Comparison of ENCODE assay signal across 18 cellular contexts in the genomic region with DNA sequence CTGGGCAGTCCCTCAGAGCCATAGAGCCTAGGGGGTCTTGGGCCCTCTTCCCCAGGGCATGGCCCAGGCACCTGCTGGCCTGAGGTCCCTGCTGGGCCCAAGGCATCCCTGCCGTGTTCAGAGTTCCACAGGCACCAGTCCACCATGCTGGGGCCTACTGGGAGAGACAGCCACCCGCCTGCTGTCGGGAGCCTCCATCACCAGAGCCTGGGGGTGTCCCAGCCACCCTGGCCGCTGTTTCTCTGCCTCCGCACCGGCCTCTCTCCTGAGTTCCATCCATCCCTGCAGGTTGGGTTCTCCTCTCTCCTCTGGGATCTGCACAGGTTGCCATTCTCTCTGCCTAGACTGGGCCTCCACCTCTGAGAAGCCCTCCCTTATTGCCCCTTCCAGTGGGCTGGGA.
DNase-seq lines count a peak whose midpoint lies in the region; ATAC-seq, FAIRE-seq and TF ChIP-seq lines count a peak whose summit lies in the region.
"Had no signal": no experiment of that assay in that cellular context is flagged by ENCODE, and none has a peak within 500 bp of the region (broad histone marks: within the 10 kb centered on the region; RNA-seq: fewer than 3 reads in every experiment).

No MANE protein-coding gene starts in this region.

- H3K9ac ChIP-seq in PC-3 (ENCODE audit: low read length): no peak overlapping the region

- no peak for ATAC-seq in pancreas
- no peak for ATAC-seq in GM19467 (IDR thresholded peaks at IDR 0.05; ENCODE audit: unreplicated experiment)
- ATAC-seq in PC-3: no peak

- in situ Hi-C loops in GM13977 (cut with MboI; ENCODE audit: low pct_unique_long_range_greater_than_20kb, low sequenced_read_pairs, unreplicated experiment): no loop called here

- no peaks in the 10 kb centered on the region for H3F3A ChIP-seq in PC-3 (ENCODE audit: low read length, unreplicated experiment)

- TF ChIP-seq CTCF in GM13977 (IDR thresholded peaks at IDR 0.05; ENCODE audit: extremely low read depth, insufficient read depth, missing control alignments) (no peak), pancreas (IDR thresholded peaks at IDR 0.05) (no peak), PC-3 (conservative IDR thresholded peaks at IDR 0.05; ENCODE audit: low read depth, low read length) (no peak)

- no peak overlapping the region for H3K4me3 ChIP-seq in pancreas
- H3K4me3 ChIP-seq in PC-3 (ENCODE audit: low read length): no peak overlapping the region
- H3K4me3 ChIP-seq: ascending aorta had no signal

- intact Hi-C loops in pancreas (cut with DNase I): loop anchor here in 1 of 3 donors (10.0 kb wide), 1 partner anchor 79 kb away; no protein-coding TSS in a partner anchor
- intact Hi-C loops in PC-3 (cut with micrococcal nuclease): no loop called here

- no peaks in the 10 kb centered on the region for H3K27me3 ChIP-seq in pancreas
- H3K27me3 ChIP-seq in PC-3 (ENCODE audit: low read length): no peaks in the 10 kb centered on the region
- H3K27me3 ChIP-seq: ascending aorta, BE2C had no signal

- no TSS peak for BruUV-seq in PC-3 (replicated peaks; lab: Mats Ljungman, UMichigan)

- no peak for FAIRE-seq in pancreas (lab: Jason Lieb, UNC)

- no peaks in the 10 kb centered on the region for H3K9me2 ChIP-seq in PC-3 (replicated peaks; ENCODE audit: low read length)

- H3K4me2 ChIP-seq in PC-3 (ENCODE audit: low read length): no peak overlapping the region

- WGBS in pancreas, 2 donors: 90 to 94% methylated on average over 6 of the region's 6 CpGs

- POLR2A ChIA-PET in PC-3 (lab: Charles Lee; ENCODE audit: unreplicated experiment): no interaction called here

- CTCF ChIA-PET in PC-3 (lab: Charles Lee): no interaction called here

- no peak overlapping the region for H3K27ac ChIP-seq in pancreas
- H3K27ac ChIP-seq in PC-3 (ENCODE audit: low read length): no peak overlapping the region
- H3K27ac ChIP-seq: ascending aorta had no signal

- H2AFZ ChIP-seq in PC-3 (ENCODE audit: low read length): no peak overlapping the region

- H3K4me1 ChIP-seq in pancreas (no peaks in the 10 kb centered on the region), PC-3 (ENCODE audit: insufficient read depth, low read length) (no peaks in the 10 kb centered on the region)
- H3K4me1 ChIP-seq: ascending aorta, BE2C had no signal

- no peaks in the 10 kb centered on the region for H3K79me2 ChIP-seq in PC-3 (ENCODE audit: low read length)

- H3K9me3 ChIP-seq in pancreas (no peaks in the 10 kb centered on the region), PC-3 (ENCODE audit: low read length) (no peaks in the 10 kb centered on the region)
- H3K9me3 ChIP-seq: ascending aorta, BE2C had no signal

- H4K20me1 ChIP-seq in PC-3 (ENCODE audit: low read length): no peaks in the 10 kb centered on the region

- DNase-seq in activated CD4-positive, alpha-beta T cell treated with anti-CD3 and anti-CD28 coated beads for 1 hour: peak; percentile 4
- DNase-seq in activated CD4-positive, alpha-beta T cell treated with anti-CD3 and anti-CD28 coated beads, Interleukin-2, amount 50 U/mL, for 1 hour: no peak
- DNase-seq in GM13977 (ENCODE audit: low spot score): peak; percentile 10
- DNase-seq in ecto neural progenitor cell (ENCODE audit: low spot score): peak; percentile 36
- DNase-seq in pancreas: peak in 4 of 6 donors; percentile 0 to 51 (median 5)
- DNase-seq in AML-193 (lab: John Stamatoyannopoulos, UW): no peak
- DNase-seq in PC-3: no peak
- DNase-seq: 8988T; BE2C; Calu3; cerebellar nuclear complex; NCI-H1436; NCI-H2171; NCI-H526 treated with DMSO at 0.1 percent for 48 hours; SHP77 treated with DMSO at 0.1 percent for 48 hours; stimulated activated CD4-positive, alpha-beta T cell treated with anti-CD3 and anti-CD28 coated beads, Interleukin-4, amount 100 ng/mL, for 1 hour had no signal

- H3K36me3 ChIP-seq in pancreas (no peaks in the 10 kb centered on the region), PC-3 (ENCODE audit: low read depth, low read length) (no peaks in the 10 kb centered on the region)
- H3K36me3 ChIP-seq: ascending aorta, BE2C had no signal

Comparison
In these comparisons a context has a peak if more than half of its experiments do, and no peak if none do; other contexts are left out.
1. DNase-seq: peak in activated CD4-positive, alpha-beta T cell treated with anti-CD3 and anti-CD28 coated beads for 1 hour (single experiment), GM13977 (single experiment), ecto neural progenitor cell (single experiment) and pancreas (4 of 6); none in activated CD4-positive, alpha-beta T cell treated with anti-CD3 and anti-CD28 coated beads, Interleukin-2, amount 50 U/mL, for 1 hour (single experiment), AML-193 (0 of 2) and PC-3 (single experiment).